ENCODE assay signal across 8 cellular contexts in the genomic region with DNA sequence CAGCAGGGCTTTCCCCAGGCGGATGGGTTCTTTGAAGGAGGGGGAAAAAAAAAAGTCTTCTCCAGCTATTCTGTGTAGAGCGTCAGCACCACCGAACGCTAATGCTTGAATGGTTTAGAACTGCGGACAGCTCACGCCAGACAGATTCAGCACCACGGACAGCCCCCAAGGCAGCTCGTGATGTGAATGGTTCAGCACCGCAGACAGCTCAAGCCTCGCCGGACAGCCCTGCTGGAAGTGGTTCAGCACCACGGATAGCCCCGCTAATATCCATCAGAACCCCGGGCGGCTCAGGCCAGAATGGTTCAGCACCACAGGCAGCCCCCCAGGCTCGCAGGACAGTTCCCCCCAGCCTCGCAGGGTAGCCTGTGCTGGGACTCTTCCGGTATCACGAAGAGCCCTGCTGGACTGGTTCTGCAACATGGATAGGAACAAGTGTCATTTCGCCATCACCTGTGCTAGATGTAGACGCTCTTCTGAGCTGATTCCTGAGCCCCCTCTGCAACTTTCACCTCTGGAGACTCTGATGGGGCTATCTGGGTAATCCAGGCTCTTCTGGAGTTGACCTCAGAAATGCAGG. TPM values are rescaled to one million over a fixed set of nuclear protein-coding genes. Genes with fewer than 3 reads are reported as not detected.
DNase-seq lines count a peak whose midpoint lies in the region; ATAC-seq and TF ChIP-seq lines count a peak whose summit lies in the region.

No MANE protein-coding gene starts in this region.

- H3K27ac Mint-ChIP-seq in H9, result no peak overlapping the region

- H4K91ac ChIP-seq in H9 (ENCODE audit: insufficient read length, low read depth, low read length), result no peak overlapping the region

- H3K36me3 ChIP-seq in right lobe of liver, result no peaks in the 10 kb centered on the region

- H3K18ac ChIP-seq in H9 (ENCODE audit: insufficient read length, low read depth, low read length), result no peak overlapping the region

- H4K8ac ChIP-seq in H9 (replicated peaks; ENCODE audit: insufficient read length, low read depth, low read length), result no peak overlapping the region

- no peak for TF ChIP-seq POLR2A in right lobe of liver (IDR thresholded peaks at IDR 0.05)

- H3K4ac ChIP-seq in H9 (ENCODE audit: low read depth, low read length), result no peak overlapping the region

- no peak overlapping the region for H2BK15ac ChIP-seq in H9 (ENCODE audit: low read depth, low read length)

- H3K9me3 ChIP-seq in H9 (ENCODE audit: control insufficient read depth, low read depth, low read length), result peaks cover 47% of the 10 kb centered on the region
- peaks cover 0 to 5% (median 1%) of the 10 kb centered on the region in 4 donors for H3K9me3 ChIP-seq in right lobe of liver

- H3K27me3 ChIP-seq in H9 (ENCODE audit: insufficient read depth, low read length) (no peaks in the 10 kb centered on the region), right lobe of liver (no peaks in the 10 kb centered on the region)

- H2AFZ ChIP-seq in H9 (ENCODE audit: low read length), result no peak overlapping the region

- H3K4me3 Mint-ChIP-seq in H9, result no peak overlapping the region

- no peak overlapping the region for H4K5ac ChIP-seq in H9 (ENCODE audit: insufficient read length, low read depth, low read length)

- WGBS in H9 (ENCODE audit: extremely low coverage, insufficient read length, low lambda C conversion rate), result no CpG with 5 or more reads among the region's 21 CpGs
- 13% methylated on average over 9 of the region's 21 CpGs for WGBS in right lobe of liver (ENCODE audit: insufficient coverage, low coverage, low lambda C conversion rate, missing lambda C conversion rate)

- H3K27ac ChIP-seq in H9 (ENCODE audit: insufficient read length, low read depth, low read length), result no peak overlapping the region
- no peak overlapping the region for H3K27ac ChIP-seq in right lobe of liver

- ATAC-seq in right lobe of liver (peak in 3 of 4 donors; percentile 63 to 70 (median 69)), HG02938 (IDR thresholded peaks at IDR 0.05; ENCODE audit: unreplicated experiment) (no peak), GM21360 (IDR thresholded peaks at IDR 0.05; ENCODE audit: unreplicated experiment) (no peak)
- peak; percentile 28 for ATAC-seq in stimulated activated naive CD8-positive, alpha-beta T cell treated with anti-CD3 and anti-CD28 coated beads, Interleukin-15, Interleukin-2, amounts not matched to agents 100 U/mL and 50 U/mL, for 24 hours

- no peak overlapping the region for H3T11ph ChIP-seq in H9 (ENCODE audit: low read length)

- no peaks in the 10 kb centered on the region for H4K20me1 ChIP-seq in H9 (ENCODE audit: control insufficient read depth, insufficient read depth, insufficient read length)

- no peak overlapping the region for H3K4me3 ChIP-seq in right lobe of liver

- no peak overlapping the region for H2BK20ac ChIP-seq in H9 (ENCODE audit: low read depth, low read length, poor library complexity, severe bottlenecking)

- intact Hi-C loops in right lobe of liver (cut with DNase I), result no loop called here

- H2BK5ac ChIP-seq in H9 (ENCODE audit: insufficient read length, low read length), result no peak overlapping the region

- TF ChIP-seq CTCF in H9 (conservative IDR thresholded peaks at IDR 0.05) (no peak), right lobe of liver (IDR thresholded peaks at IDR 0.05) (no peak)

- H3K4me1 ChIP-seq in H9 (ENCODE audit: insufficient read depth, low read length) (no peaks in the 10 kb centered on the region), right lobe of liver (no peaks in the 10 kb centered on the region)

- no peak overlapping the region for H2AK5ac ChIP-seq in H9 (ENCODE audit: insufficient read length, low read length)

- H3K79me1 ChIP-seq in H9 (ENCODE audit: insufficient read depth, low read depth, low read length, poor library complexity, severe bottlenecking), result no peaks in the 10 kb centered on the region

- no peak overlapping the region for H2BK120ac ChIP-seq in H9 (ENCODE audit: low read depth, low read length, poor library complexity, severe bottlenecking)

- no peak overlapping the region for H3K56ac ChIP-seq in H9 (ENCODE audit: insufficient read length, low read depth, low read length)

- H3K27me3 Mint-ChIP-seq in H9 (ENCODE audit: low read depth), result peaks cover 4% of the 10 kb centered on the region

- peak; percentile 69 for DNase-seq in H9
- DNase-seq in RPMI8226, result peak; percentile 91
- peak; percentile 47 to 89 for DNase-seq in dermis microvascular lymphatic vessel endothelial cell (ENCODE audit: low read depth in 2 of 2)
- DNase-seq in right lobe of liver, result peak in 1 of 3 donors; percentile 54
- DNase-seq in stimulated activated naive CD8-positive, alpha-beta T cell treated with anti-CD3 and anti-CD28 coated beads, Interleukin-15, Interleukin-2, amounts not matched to agents 100 U/mL and 50 U/mL, for 24 hours, result peak; percentile 59
- DNase-seq in NCI-H748 treated with DMSO at 0.1 percent for 48 hours (lab: John Stamatoyannopoulos, UW), result no peak

- peaks cover 9 to 36% (median 14%) of the 10 kb centered on the region in 3 experiments for H3K36me3 Mint-ChIP-seq in H9 (ENCODE audit: insufficient read depth in 1 of 3, low read depth in 3 of 3)

- H3K23me2 ChIP-seq in H9 (ENCODE audit: insufficient read length, low read depth, low read length, poor library complexity, severe bottlenecking), result peaks cover 3% of the 10 kb centered on the region

- H3K79me2 ChIP-seq in H9 (ENCODE audit: insufficient read depth, low read length), result no peaks in the 10 kb centered on the region

- peaks cover 86 to 88% of the 10 kb centered on the region in 2 experiments for H3K9me3 Mint-ChIP-seq in H9

- no peak overlapping the region for H3K9ac ChIP-seq in H9 (ENCODE audit: extremely low read depth, insufficient read length, low read length)

- H3K14ac ChIP-seq in H9 (ENCODE audit: insufficient read depth, low read length), result no peak overlapping the region

- H3K23ac ChIP-seq in H9 (ENCODE audit: insufficient read length, low read depth, low read length), result no peak overlapping the region

- H3K4me1 Mint-ChIP-seq in H9, result no peaks in the 10 kb centered on the region

- H3K4me2 ChIP-seq in H9 (ENCODE audit: insufficient read depth, insufficient read length, low read length), result no peak overlapping the region

- H2BK12ac ChIP-seq in H9 (ENCODE audit: insufficient read length, low read depth, low read length), result no peak overlapping the region

RNA-seq across cellular contexts. Expression of gene SMIM17, which starts 4.9 kb away (rescaled TPM):
- 0.26 and 0.28 TPM in 2 replicates for total RNA-seq in H9 (2021)
- 0.26 and 0.51 TPM in 2 replicates for total RNA-seq in dermis microvascular lymphatic vessel endothelial cell
- total RNA-seq in right lobe of liver, result not detected

RNA-seq across cellular contexts. Expression of gene ZNF835, which starts 33.5 kb away (rescaled TPM):
- total RNA-seq in H9 (2021), result 0.07 and 0.18 TPM in 2 replicates
- total RNA-seq in dermis microvascular lymphatic vessel endothelial cell, result 0.13 and 0.51 TPM in 2 replicates
- 1 to 10 TPM in 1 of 6 experiments, under 1 TPM in 5; 0.15 to 1.3 (median 0.53) TPM for total RNA-seq in right lobe of liver

RNA-seq across cellular contexts. Expression of gene ZNF71, which starts 43.0 kb away (rescaled TPM):
- total RNA-seq in H9 (2021), result 7.2 TPM in 2 replicates
- total RNA-seq in dermis microvascular lymphatic vessel endothelial cell, result 8.9 and 12.9 TPM in 2 replicates
- 1 to 10 TPM in 4 of 6 experiments, under 1 TPM in 2; 0.90 to 2.8 (median 1.5) TPM for total RNA-seq in right lobe of liver

Comparison
In these comparisons a context has a peak if more than half of its experiments do, and no peak if none do; other contexts are left out.
1. ATAC-seq: peak in right lobe of liver (3 of 4) and stimulated activated naive CD8-positive, alpha-beta T cell treated with anti-CD3 and anti-CD28 coated beads, Interleukin-15, Interleukin-2, amounts not matched to agents 100 U/mL and 50 U/mL, for 24 hours (single experiment); none in HG02938 (single experiment) and GM21360 (single experiment).